ENCODE assay signal across 1 cellular context in the genomic region with DNA sequence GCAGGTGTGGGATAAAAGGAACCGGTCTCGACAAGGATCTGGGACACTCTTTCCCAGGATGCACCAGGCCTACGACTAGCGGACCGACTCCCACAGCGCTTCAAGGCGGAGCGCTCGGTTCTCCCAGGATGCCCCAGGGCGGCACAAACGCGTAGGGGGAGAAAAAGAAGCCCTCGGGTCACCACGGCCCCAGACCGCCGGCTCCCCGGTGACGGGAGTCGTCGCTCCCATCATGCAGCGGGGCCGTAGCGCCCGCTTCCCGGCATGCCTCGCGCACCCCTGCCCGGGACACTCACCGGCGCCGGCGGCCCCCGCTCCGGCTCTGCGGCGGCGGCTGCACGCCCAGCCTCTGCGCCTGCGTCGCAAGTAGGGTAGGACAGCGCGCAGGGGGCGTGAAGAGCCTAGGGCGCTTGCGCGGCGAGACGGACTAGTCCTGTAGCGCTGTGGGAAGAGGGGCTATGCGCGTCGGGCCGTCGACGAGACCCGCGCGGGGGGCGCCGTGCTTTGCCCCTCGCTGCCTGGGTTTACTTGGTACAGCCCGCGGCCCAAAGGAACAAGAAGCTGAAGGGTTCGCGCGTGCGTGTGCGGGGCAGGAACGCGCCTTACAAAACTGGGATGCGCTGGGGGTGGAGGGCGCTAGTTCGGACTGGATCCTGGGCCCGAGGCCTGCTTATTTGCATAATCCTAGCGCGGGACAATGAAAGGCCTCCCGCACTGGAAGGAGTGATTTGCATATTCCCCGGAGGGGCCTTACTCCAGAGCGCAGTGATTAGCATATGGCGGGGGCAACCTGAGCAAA.
A peak's percentile ranks its signal among the peaks of the same experiment; 100 is the strongest.
TF ChIP-seq lines count a peak whose summit lies in the region.

A gene with protein sequence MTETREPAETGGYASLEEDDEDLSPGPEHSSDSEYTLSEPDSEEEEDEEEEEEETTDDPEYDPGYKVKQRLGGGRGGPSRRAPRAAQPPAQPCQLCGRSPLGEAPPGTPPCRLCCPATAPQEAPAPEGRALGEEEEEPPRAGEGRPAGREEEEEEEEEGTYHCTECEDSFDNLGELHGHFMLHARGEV (minus strand): TSS at position 368 of the 799 bp plus-strand sequence. CDS start 5,325 bp downstream, outside the sequence.

TF ChIP-seq in HepG2, 621 proteins besides CTCF, POLR2A, EP300 and RAD21 (continued from another document):
- TF ChIP-seq, protein P1, sequence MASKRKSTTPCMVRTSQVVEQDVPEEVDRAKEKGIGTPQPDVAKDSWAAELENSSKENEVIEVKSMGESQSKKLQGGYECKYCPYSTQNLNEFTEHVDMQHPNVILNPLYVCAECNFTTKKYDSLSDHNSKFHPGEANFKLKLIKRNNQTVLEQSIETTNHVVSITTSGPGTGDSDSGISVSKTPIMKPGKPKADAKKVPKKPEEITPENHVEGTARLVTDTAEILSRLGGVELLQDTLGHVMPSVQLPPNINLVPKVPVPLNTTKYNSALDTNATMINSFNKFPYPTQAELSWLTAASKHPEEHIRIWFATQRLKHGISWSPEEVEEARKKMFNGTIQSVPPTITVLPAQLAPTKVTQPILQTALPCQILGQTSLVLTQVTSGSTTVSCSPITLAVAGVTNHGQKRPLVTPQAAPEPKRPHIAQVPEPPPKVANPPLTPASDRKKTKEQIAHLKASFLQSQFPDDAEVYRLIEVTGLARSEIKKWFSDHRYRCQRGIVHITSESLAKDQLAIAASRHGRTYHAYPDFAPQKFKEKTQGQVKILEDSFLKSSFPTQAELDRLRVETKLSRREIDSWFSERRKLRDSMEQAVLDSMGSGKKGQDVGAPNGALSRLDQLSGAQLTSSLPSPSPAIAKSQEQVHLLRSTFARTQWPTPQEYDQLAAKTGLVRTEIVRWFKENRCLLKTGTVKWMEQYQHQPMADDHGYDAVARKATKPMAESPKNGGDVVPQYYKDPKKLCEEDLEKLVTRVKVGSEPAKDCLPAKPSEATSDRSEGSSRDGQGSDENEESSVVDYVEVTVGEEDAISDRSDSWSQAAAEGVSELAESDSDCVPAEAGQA (IDR thresholded peaks at IDR 0.05; ENCODE audit: low read depth): 0 out of 2 replicates have a peak, but pooled peaks have one; percentile 2
- TF ChIP-seq, protein P1 (CRISPR knock-in tag; IDR thresholded peaks at IDR 0.05; ENCODE audit: borderline replicate concordance): peak; percentile 95
- TF ChIP-seq ATF4 (CRISPR knock-in tag; IDR thresholded peaks at IDR 0.05) (peak in 1 of 2 experiments; percentile 76; a peak in 2 of 4 replicates), FOXA1 (IDR thresholded peaks at IDR 0.05) (no peak), FOXA1 (CRISPR knock-in tag; IDR thresholded peaks at IDR 0.05) (no peak)
